Comparison of ENCODE assay signal across 20 cellular contexts in the genomic region with DNA sequence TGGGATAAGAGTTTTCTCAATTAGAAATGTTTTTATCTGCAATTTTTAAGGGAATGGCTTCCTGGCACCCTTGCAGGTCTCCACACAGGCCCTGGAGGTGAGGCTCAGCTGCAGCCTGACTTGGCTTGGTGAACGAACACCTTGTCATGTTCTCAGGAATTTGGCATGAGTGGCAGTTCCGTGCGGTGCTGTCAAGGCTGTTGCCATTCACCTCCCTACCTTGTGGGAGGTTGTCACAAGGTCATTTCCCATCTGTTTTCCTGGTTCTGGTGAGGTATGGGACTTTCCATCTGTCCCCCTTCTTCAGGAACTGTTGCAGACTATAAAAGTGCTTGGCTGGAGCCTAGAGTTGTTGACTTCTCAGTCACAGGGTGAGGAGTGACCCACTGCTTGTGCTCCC.
DNase-seq lines count a peak whose midpoint lies in the region; ATAC-seq and TF ChIP-seq lines count a peak whose summit lies in the region.
"Had no signal": no experiment of that assay in that cellular context is flagged by ENCODE, and none has a peak within 500 bp of the region (broad histone marks: within the 10 kb centered on the region; RNA-seq: fewer than 3 reads in every experiment).

No MANE protein-coding gene starts in this region.

- intact Hi-C loops in Right ventricle myocardium inferior (cut with DNase I) (no loop called here), left ventricle myocardium inferior (cut with micrococcal nuclease) (no loop called here), stomach (cut with DNase I; ENCODE audit: low total_unique reads) (no loop called here)

- no peak overlapping the region for H3K4me3 ChIP-seq in left ventricle myocardium inferior
- no peak overlapping the region for H3K4me3 ChIP-seq in stomach
- H3K4me3 ChIP-seq: BLaER1 treated with 17β-estradiol and CSF1 and Interleukin-3, amounts not matched to agents 10 nM and 100 nM; MG63 had no signal

- H3K27me3 Mint-ChIP-seq in activated T-helper 17 cell treated with anti-CD3 and anti-CD28 coated beads, Interleukin-2, amount 50 U/mL, for 72 hours: no peaks in the 10 kb centered on the region

- H3K4me1 Mint-ChIP-seq in activated T-helper 17 cell treated with anti-CD3 and anti-CD28 coated beads, Interleukin-2, amount 50 U/mL, for 72 hours: peaks cover under 1% of the 10 kb centered on the region

- H3K36me3 ChIP-seq in left ventricle myocardium inferior (no peaks in the 10 kb centered on the region), stomach (no peaks in the 10 kb centered on the region)
- H3K36me3 ChIP-seq: BLaER1 treated with 17β-estradiol and CSF1 and Interleukin-3, amounts not matched to agents 10 nM and 100 nM; MG63 had no signal

- H3K9me3 ChIP-seq in left ventricle myocardium inferior (replicated peaks) (no peaks in the 10 kb centered on the region), stomach (no peaks in the 10 kb centered on the region)
- H3K9me3 ChIP-seq: BLaER1 treated with 17β-estradiol and CSF1 and Interleukin-3, amounts not matched to agents 10 nM and 100 nM; MG63 had no signal

- H3K27me3 ChIP-seq in left ventricle myocardium inferior (ENCODE audit: low read depth) (peaks cover 6% of the 10 kb centered on the region), stomach (no peaks in the 10 kb centered on the region)
- H3K27me3 ChIP-seq: BLaER1 treated with 17β-estradiol and CSF1 and Interleukin-3, amounts not matched to agents 10 nM and 100 nM; MG63 had no signal

- peak; percentile 26 for DNase-seq in Right ventricle myocardium inferior (ENCODE audit: missing footprints)
- no peak for DNase-seq in left ventricle myocardium inferior
- DNase-seq in cerebellum (ENCODE audit: low spot score): peak; percentile 66
- DNase-seq in kidney tubule cell (ENCODE audit: low spot score): peak; percentile 23
- DNase-seq in stomach: peak; percentile 29
- DNase-seq in GM19240 (ENCODE audit: insufficient read length, low spot score): no peak
- DNase-seq: AML-193; CD4-positive, alpha-beta T cell; GOT3; HCEC 1CT; IMR-90; KG1; MG63; NCI-H2029; NCI-H2227 treated with DMSO at 0.1 percent for 48 hours; RPMI8226; SHP77 had no signal

- ATAC-seq in Right ventricle myocardium inferior (no peak), HG03039 (IDR thresholded peaks at IDR 0.05; ENCODE audit: unreplicated experiment) (no peak)
- ATAC-seq in activated T-helper 17 cell treated with anti-CD3 and anti-CD28 coated beads, Interleukin-2, amount 50 U/mL, for 72 hours (replicated peaks): no peak

- H3K27ac ChIP-seq in left ventricle myocardium inferior (replicated peaks) (no peak overlapping the region), stomach (no peak overlapping the region)
- H3K27ac ChIP-seq: BLaER1 treated with 17β-estradiol and CSF1 and Interleukin-3, amounts not matched to agents 10 nM and 100 nM had no signal

- TF ChIP-seq EP300 in stomach (IDR thresholded peaks at IDR 0.05): no peak

- no peak overlapping the region for H3K4me3 Mint-ChIP-seq in activated T-helper 17 cell treated with anti-CD3 and anti-CD28 coated beads, Interleukin-2, amount 50 U/mL, for 72 hours
- H3K4me3 Mint-ChIP-seq: CD4-positive, alpha-beta T cell had no signal

- WGBS in stomach, 5 donors: 39 to 82% (median 66%) methylated on average over 3 of the region's 3 CpGs

- H3K9me3 Mint-ChIP-seq in activated T-helper 17 cell treated with anti-CD3 and anti-CD28 coated beads, Interleukin-2, amount 50 U/mL, for 72 hours: no peaks in the 10 kb centered on the region
- H3K9me3 Mint-ChIP-seq: CD4-positive, alpha-beta T cell had no signal

- H3K36me3 Mint-ChIP-seq in activated T-helper 17 cell treated with anti-CD3 and anti-CD28 coated beads, Interleukin-2, amount 50 U/mL, for 72 hours (ENCODE audit: low read depth): no peaks in the 10 kb centered on the region

- H3K27ac Mint-ChIP-seq in activated T-helper 17 cell treated with anti-CD3 and anti-CD28 coated beads, Interleukin-2, amount 50 U/mL, for 72 hours: no peak overlapping the region
- H3K27ac Mint-ChIP-seq: CD4-positive, alpha-beta T cell had no signal

- TF ChIP-seq CTCF in left ventricle myocardium inferior (IDR thresholded peaks at IDR 0.05; ENCODE audit: borderline replicate concordance) (no peak), stomach (IDR thresholded peaks at IDR 0.05) (no peak)

- peaks cover 9% of the 10 kb centered on the region for H3K4me1 ChIP-seq in left ventricle myocardium inferior
- H3K4me1 ChIP-seq in stomach: peaks cover 1 to 18% (median 11%) of the 10 kb centered on the region in 4 donors
- H3K4me1 ChIP-seq: BLaER1 treated with 17β-estradiol and CSF1 and Interleukin-3, amounts not matched to agents 10 nM and 100 nM had no signal

- no peak for TF ChIP-seq POLR2A in stomach (IDR thresholded peaks at IDR 0.05)

Comparison
In these comparisons a context has a peak if more than half of its experiments do, and no peak if none do; other contexts are left out.
1. DNase-seq: peak in Right ventricle myocardium inferior (single experiment), cerebellum (single experiment), kidney tubule cell (single experiment) and stomach (single experiment); none in left ventricle myocardium inferior (single experiment) and GM19240 (single experiment).